ENCODE assay signal across 8 cellular contexts in genomic region chr4:189940178-189941004, GRCh38. TPM values are rescaled to one million over a fixed set of nuclear protein-coding genes. Genes with fewer than 3 reads are reported as not detected.
A peak's percentile ranks its signal among the peaks of the same experiment; 100 is the strongest.
DNase-seq lines count a peak whose midpoint lies in the region; ATAC-seq and TF ChIP-seq lines count a peak whose summit lies in the region.

FRG1 (plus strand) TSS chr4:189940872; CDS start chr4:189941010, 138 bp downstream.

- CTCF ChIA-PET in Caco-2 (lab: Charles Lee), result no interaction called here

- intact Hi-C loops in Caco-2 (cut with micrococcal nuclease; ENCODE audit: unreplicated experiment), result no loop called here

- 0 out of 2 replicates have a peak, but pooled peaks cover 3% of the 10 kb centered on the region for H3K4me1 ChIP-seq in Caco-2
- no peaks in the 10 kb centered on the region for H3K4me1 ChIP-seq in stomach smooth muscle (ENCODE audit: control insufficient read depth, insufficient read depth, low read length)

- H3K9ac ChIP-seq in stomach smooth muscle (ENCODE audit: low read length in 2 of 2), result peak within 1 kb of the TSS; percentile 91

- H3K27me3 Mint-ChIP-seq in Caco-2 (ENCODE audit: insufficient read depth, unreplicated experiment) (no peaks in the 10 kb centered on the region), nephron (ENCODE audit: low read depth) (no peaks in the 10 kb centered on the region)

- H3K4me1 Mint-ChIP-seq in Caco-2 (ENCODE audit: low read depth, unreplicated experiment), result peaks cover 5% of the 10 kb centered on the region
- H3K4me1 Mint-ChIP-seq in nephron, result peaks cover 20% of the 10 kb centered on the region

- no peaks in the 10 kb centered on the region for H3K27me3 ChIP-seq in Caco-2 (replicated peaks; ENCODE audit: control insufficient read depth, insufficient read depth, low read length)
- no peaks in the 10 kb centered on the region for H3K27me3 ChIP-seq in stomach smooth muscle (ENCODE audit: control insufficient read depth in 1 of 2, insufficient read depth in 2 of 2, low read length in 2 of 2)

- peak; percentile 6; the same call in 1 of the 2 replicates for TF ChIP-seq RAD21 in Ishikawa (IDR thresholded peaks at IDR 0.05; ENCODE audit: low read depth)

- H3K27ac Mint-ChIP-seq in Caco-2 (ENCODE audit: unreplicated experiment) (peak within 1 kb of the TSS; percentile 82), nephron (peak within 1 kb of the TSS; percentile 33 to 95 (median 92))

- ATAC-seq in GM21528 (IDR thresholded peaks at IDR 0.05; ENCODE audit: low FRiP score, unreplicated experiment), result peak; percentile 100

- no peaks in the 10 kb centered on the region for H3K9me3 ChIP-seq in Caco-2
- no peaks in the 10 kb centered on the region for H3K9me3 ChIP-seq in stomach smooth muscle (ENCODE audit: control insufficient read depth in 2 of 2, low read length in 2 of 2)

- peak; percentile 46; the same call in 1 of the 2 replicates for TF ChIP-seq EP300 in Ishikawa (IDR thresholded peaks at IDR 0.05; ENCODE audit: borderline replicate concordance)

- H3K36me3 ChIP-seq in Caco-2 (ENCODE audit: control insufficient read depth, insufficient read depth, low read length) (no peaks in the 10 kb centered on the region), stomach smooth muscle (ENCODE audit: control insufficient read depth in 2 of 2, insufficient read depth in 2 of 2, low read length in 2 of 2) (no peaks in the 10 kb centered on the region)

- peak within 1 kb of the TSS; percentile 73 for H3K4me3 ChIP-seq in Caco-2 (ENCODE audit: low read depth, low read length)
- peak within 1 kb of the TSS; percentile 84 to 93 for H3K4me3 ChIP-seq in stomach smooth muscle (ENCODE audit: low read length in 2 of 2)

- H3K27ac ChIP-seq in stomach smooth muscle (ENCODE audit: low read length), result peak within 1 kb of the TSS; percentile 83

- H3K4me3 Mint-ChIP-seq in Caco-2 (ENCODE audit: unreplicated experiment) (peak within 1 kb of the TSS; percentile 91), nephron (peak within 1 kb of the TSS; percentile 83 to 98 (median 96))

- BruUV-seq in Caco-2 (replicated peaks; lab: Mats Ljungman, UMichigan), result TSS peak; percentile 56

- DNase-seq in Caco-2, result peak; percentile 92 to 96
- peak; percentile 98 for DNase-seq in activated T-cell treated with anti-CD3 and anti-CD28 coated beads for 1 hour (ENCODE audit: low read depth)
- peak; percentile 96 for DNase-seq in fibroblast of gingiva (ENCODE audit: low read depth)
- DNase-seq in SHP77 treated with DMSO at 0.1 percent for 48 hours (lab: John Stamatoyannopoulos, UW), result no peak

- H3K36me3 Mint-ChIP-seq in Caco-2 (ENCODE audit: insufficient read depth, unreplicated experiment) (peaks cover 8% of the 10 kb centered on the region), nephron (ENCODE audit: low read depth) (peaks cover 19% of the 10 kb centered on the region)

- POLR2A ChIA-PET in Caco-2 (lab: Charles Lee), result no interaction called here

- TF ChIP-seq CTCF in Caco-2 (IDR thresholded peaks at IDR 0.05; ENCODE audit: insufficient read depth in 1 of 2, low read depth in 1 of 2, low read length in 1 of 2, severe bottlenecking in 1 of 2, unreplicated experiment in 1 of 2) (peak; percentile 88 to 95), nephron (IDR thresholded peaks at IDR 0.05; ENCODE audit: unreplicated experiment in 3 of 3) (peak; percentile 97 to 99 (median 98))

- no peaks in the 10 kb centered on the region for H3K9me3 Mint-ChIP-seq in Caco-2 (ENCODE audit: unreplicated experiment)
- peaks cover 9% of the 10 kb centered on the region for H3K9me3 Mint-ChIP-seq in nephron

TF ChIP-seq in Ishikawa, 13 proteins besides CTCF, POLR2A, EP300 and RAD21:
- peak; percentile 63; the same call in 1 of the 2 replicates for TF ChIP-seq YY1 (IDR thresholded peaks at IDR 0.05; ENCODE audit: low read depth)
- peak; percentile 97 for TF ChIP-seq MAX (IDR thresholded peaks at IDR 0.05)
- no peak for TF ChIP-seq FOXM1 (IDR thresholded peaks at IDR 0.05; ENCODE audit: borderline replicate concordance, low read depth)
- peak; percentile 75 for TF ChIP-seq EGR1 (IDR thresholded peaks at IDR 0.05)
- peak; percentile 26; the same call in 1 of the 2 replicates for TF ChIP-seq NFIC (IDR thresholded peaks at IDR 0.05)
- peak; percentile 74; the same call in 1 of the 2 replicates for TF ChIP-seq TAF1 (IDR thresholded peaks at IDR 0.05; ENCODE audit: low read depth)
- TF ChIP-seq USF1 (IDR thresholded peaks at IDR 0.05), result 0 out of 2 replicates have a peak, but pooled peaks have one; percentile 23
- TF ChIP-seq REST (IDR thresholded peaks at IDR 0.05; ENCODE audit: low read depth), result no peak
- peak; percentile 67; the same call in 1 of the 2 replicates for TF ChIP-seq TCF12 (IDR thresholded peaks at IDR 0.05; ENCODE audit: low read depth)

RNA-seq across cellular contexts. Expression of gene FRG1, which starts in this region (rescaled TPM):
- 29.4 and 40.0 TPM in 2 replicates for total RNA-seq in Caco-2 (2022)
